8 cellular contexts compared by ENCODE assay signal in the genomic region with DNA sequence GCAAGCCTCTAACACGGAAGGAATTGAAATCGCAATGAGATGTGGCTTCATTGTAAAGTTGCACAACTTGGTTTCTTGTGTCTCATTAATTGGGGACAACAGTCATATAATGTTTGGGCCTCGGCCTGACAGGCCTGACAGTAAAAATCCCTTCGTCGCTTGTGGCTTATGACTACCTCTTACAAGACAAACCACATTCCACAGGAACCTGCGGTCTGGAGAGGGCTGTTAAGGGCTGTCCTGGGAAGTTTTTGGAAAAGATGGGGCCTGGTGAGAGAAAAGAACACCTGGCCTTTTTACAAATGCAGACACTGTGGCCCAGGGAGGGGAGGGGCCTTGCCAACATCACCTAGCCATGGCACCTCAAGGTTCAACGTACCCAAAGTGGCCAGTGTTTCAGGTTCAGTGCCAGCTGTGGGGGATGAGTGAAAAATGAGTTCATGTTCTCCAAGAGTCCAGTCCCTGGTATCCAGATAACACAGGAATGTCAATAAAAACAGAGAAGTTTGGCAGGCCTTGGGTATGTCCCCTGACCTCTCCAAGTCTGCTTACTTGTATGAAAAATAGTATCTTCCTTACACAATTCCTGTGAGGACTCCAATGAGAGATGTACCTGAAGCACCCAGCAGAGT. TPM values are rescaled to one million over a fixed set of nuclear protein-coding genes. Genes with fewer than 3 reads are reported as not detected.
DNase-seq lines count a peak whose midpoint lies in the region; ATAC-seq and TF ChIP-seq lines count a peak whose summit lies in the region.

No MANE protein-coding gene starts in this region.

- H4K20me1 ChIP-seq in smooth muscle cell (ENCODE audit: low read depth), result peaks cover 57% of the 10 kb centered on the region

- H3K9me3 Mint-ChIP-seq in T-helper 2 cell treated with Interferon-gamma antibody and Interleukin-4, amounts not matched to agents 5 μg/mL and 100 μg/mL, for 36 hours, result no peaks in the 10 kb centered on the region

- peaks cover 79% of the 10 kb centered on the region for H3K79me2 ChIP-seq in smooth muscle cell (ENCODE audit: low read depth)

- peaks cover 28% of the 10 kb centered on the region for H3K4me1 ChIP-seq in adipocyte (ENCODE audit: control insufficient read depth, insufficient read depth, low read length)
- H3K4me1 ChIP-seq in smooth muscle cell (ENCODE audit: low read depth), result peaks cover 25% of the 10 kb centered on the region

- H3F3A ChIP-seq in smooth muscle cell (ENCODE audit: low read depth), result peaks cover 17% of the 10 kb centered on the region

- H3K27ac ChIP-seq in HL-60 (replicated peaks), result no peak overlapping the region
- H3K27ac ChIP-seq in smooth muscle cell (ENCODE audit: low read depth), result peak overlapping the region; percentile 92

- no peak overlapping the region for H3K9ac ChIP-seq in adipocyte (ENCODE audit: low read length)
- H3K9ac ChIP-seq in smooth muscle cell (ENCODE audit: low read depth), result peak overlapping the region; percentile 37

- no peak overlapping the region for H3K27ac Mint-ChIP-seq in T-helper 2 cell treated with Interferon-gamma antibody and Interleukin-4, amounts not matched to agents 5 μg/mL and 100 μg/mL, for 36 hours

- TF ChIP-seq CTCF in HL-60 (IDR thresholded peaks at IDR 0.05; ENCODE audit: insufficient read depth, low read length) (no peak), smooth muscle cell (IDR thresholded peaks at IDR 0.05; ENCODE audit: borderline replicate concordance, insufficient read depth, poor library complexity, severe bottlenecking) (no peak)

- DNase-seq in HL-60 (ENCODE audit: low read depth in 1 of 2, low spot score in 1 of 2) (peak; percentile 41 to 64), adipocyte (ENCODE audit: low read depth) (peak; percentile 70), hepatic stellate cell (ENCODE audit: low spot score) (peak; percentile 75), smooth muscle cell (lab: John Stamatoyannopoulos, UW; ENCODE audit: unreplicated experiment) (no peak), NCI-H69 (lab: John Stamatoyannopoulos, UW) (no peak), hippocampal formation (lab: John Stamatoyannopoulos, UW) (no peak)
- no peak for DNase-seq in T-helper 2 cell treated with Interferon-gamma antibody and Interleukin-4, amounts not matched to agents 5 μg/mL and 100 μg/mL, for 36 hours (ENCODE audit: low spot score)

- H3K9me3 ChIP-seq in adipocyte (ENCODE audit: control insufficient read depth, low read length), result no peaks in the 10 kb centered on the region
- H3K9me3 ChIP-seq in smooth muscle cell (replicated peaks; ENCODE audit: low read depth), result no peaks in the 10 kb centered on the region

- H3K4me2 ChIP-seq in smooth muscle cell, result peak overlapping the region; percentile 56

- no peak for ATAC-seq in HG02870 (IDR thresholded peaks at IDR 0.05; ENCODE audit: unreplicated experiment)

- H3K27me3 Mint-ChIP-seq in T-helper 2 cell treated with Interferon-gamma antibody and Interleukin-4, amounts not matched to agents 5 μg/mL and 100 μg/mL, for 36 hours (ENCODE audit: low read depth), result no peaks in the 10 kb centered on the region

- no peak overlapping the region for H3K4me3 Mint-ChIP-seq in T-helper 2 cell treated with Interferon-gamma antibody and Interleukin-4, amounts not matched to agents 5 μg/mL and 100 μg/mL, for 36 hours

- peaks cover 4% of the 10 kb centered on the region for H3K4me1 Mint-ChIP-seq in T-helper 2 cell treated with Interferon-gamma antibody and Interleukin-4, amounts not matched to agents 5 μg/mL and 100 μg/mL, for 36 hours (ENCODE audit: low read depth)

- no peaks in the 10 kb centered on the region for H3K36me3 Mint-ChIP-seq in T-helper 2 cell treated with Interferon-gamma antibody and Interleukin-4, amounts not matched to agents 5 μg/mL and 100 μg/mL, for 36 hours (ENCODE audit: low read depth)

- no peak overlapping the region for H3K4me3 ChIP-seq in HL-60 (replicated peaks; ENCODE audit: insufficient read depth, low read length)
- H3K4me3 ChIP-seq in adipocyte (ENCODE audit: low read length), result no peak overlapping the region
- H3K4me3 ChIP-seq in smooth muscle cell, result no peak overlapping the region

- 4% methylated on average over 7 of the region's 7 CpGs for WGBS in smooth muscle cell (ENCODE audit: low lambda C conversion rate)

- no peak overlapping the region for H2AFZ ChIP-seq in smooth muscle cell (ENCODE audit: low read depth)

- H3K27me3 ChIP-seq in HL-60 (ENCODE audit: insufficient read depth, poor library complexity, severe bottlenecking), result no peaks in the 10 kb centered on the region
- no peaks in the 10 kb centered on the region for H3K27me3 ChIP-seq in adipocyte (replicated peaks; ENCODE audit: control insufficient read depth, insufficient read depth, low read length)
- H3K27me3 ChIP-seq in smooth muscle cell (ENCODE audit: low read depth), result no peaks in the 10 kb centered on the region

- H3K36me3 ChIP-seq in adipocyte (ENCODE audit: control insufficient read depth, insufficient read depth, low read length, severe bottlenecking), result no peaks in the 10 kb centered on the region
- no peaks in the 10 kb centered on the region for H3K36me3 ChIP-seq in smooth muscle cell (ENCODE audit: low read depth)

RNA-seq across cellular contexts. Expression of a gene that starts 22.2 kb away (rescaled TPM):
- 14.3 and 16.4 TPM in 2 replicates for total RNA-seq in smooth muscle cell
- 32.4 and 35.0 TPM in 2 replicates for polyA plus RNA-seq in smooth muscle cell

Comparison
In these comparisons a context has a peak if more than half of its experiments do, and no peak if none do; other contexts are left out.
1. DNase-seq: peak in HL-60 (2 of 2), adipocyte (single experiment) and hepatic stellate cell (single experiment); none in smooth muscle cell (single experiment), T-helper 2 cell treated with Interferon-gamma antibody and Interleukin-4, amounts not matched to agents 5 μg/mL and 100 μg/mL, for 36 hours (single experiment), NCI-H69 (single experiment) and hippocampal formation (0 of 2).